8 cellular contexts compared by ENCODE assay signal in genomic region chr12:132429122-132429931, GRCh38.
DNase-seq lines count a peak whose midpoint lies in the region; ATAC-seq and TF ChIP-seq lines count a peak whose summit lies in the region.

No MANE protein-coding gene starts in this region.

- no peak overlapping the region for H3K4me3 ChIP-seq in mammary epithelial cell (replicated peaks in 1 of 3; ENCODE audit: insufficient read depth in 1 of 3, low read depth in 2 of 3, low read length in 3 of 3)

- H3K4me1 ChIP-seq in mammary epithelial cell (ENCODE audit: insufficient read depth, low read length), result peaks cover 25% of the 10 kb centered on the region

- intact Hi-C loops in mammary epithelial cell (cut with micrococcal nuclease), result no loop called here

- H3K27me3 Mint-ChIP-seq in osteocyte (ENCODE audit: unreplicated experiment), result peaks cover 37% of the 10 kb centered on the region

- peak overlapping the region; percentile 23 for H3K4me2 ChIP-seq in mammary epithelial cell (ENCODE audit: insufficient read depth, low read depth, low read length)

- no peaks in the 10 kb centered on the region for H4K20me1 ChIP-seq in mammary epithelial cell (ENCODE audit: insufficient read depth, low read length)

- peak overlapping the region; percentile 44 for H3K27ac Mint-ChIP-seq in osteocyte (ENCODE audit: unreplicated experiment)

- H2AFZ ChIP-seq in mammary epithelial cell (ENCODE audit: low read depth, low read length), result peak overlapping the region; percentile 26

- CTCF ChIA-PET in mammary epithelial cell (lab: Charles Lee; ENCODE audit: low non-redundant PET), result interaction anchor here (0.7 kb wide), 1 partner anchor 131 kb away, joined by 4 read pairs; no protein-coding TSS in a partner anchor

- H3K9ac ChIP-seq in mammary epithelial cell (ENCODE audit: insufficient read depth, low read length), result no peak overlapping the region

- no peak for TF ChIP-seq CTCF in mammary epithelial cell (conservative IDR thresholded peaks at IDR 0.05 in 1 of 2, IDR thresholded peaks at IDR 0.05 in 1 of 2; ENCODE audit: extremely low read depth in 1 of 2, insufficient read depth in 1 of 2, low read depth in 1 of 2, low read length in 2 of 2)
- TF ChIP-seq CTCF in osteocyte (IDR thresholded peaks at IDR 0.05), result no peak

- no peak overlapping the region for H3K27ac ChIP-seq in mammary epithelial cell (ENCODE audit: insufficient read depth, low read depth, low read length)

- no peak for ATAC-seq in HG02970 (IDR thresholded peaks at IDR 0.05; ENCODE audit: low FRiP score, unreplicated experiment)

- in situ Hi-C loops in mammary epithelial cell (cut with MboI; ENCODE audit: low sequenced_read_pairs in 2 of 2), result loop anchor here in 1 of 2 donors (10.0 kb wide), 1 partner anchor 185 kb away; the partner anchor contains the start of genes LRCOL1 and P2RX2

- H3K27me3 ChIP-seq in mammary epithelial cell (ENCODE audit: insufficient read depth, low read length), result peaks cover 8% of the 10 kb centered on the region

- DNase-seq in NCI-H1436 (lab: John Stamatoyannopoulos, UW) (peak; percentile 31), NCI-H1436 treated with DMSO at 0.1 percent for 48 hours (lab: John Stamatoyannopoulos, UW) (no peak), NCI-H2171 treated with DMSO at 0.1 percent for 48 hours (lab: John Stamatoyannopoulos, UW) (peak; percentile 83), mammary epithelial cell (peak; percentile 21), osteocyte (ENCODE audit: extremely low spot score, unreplicated experiment) (no peak), LoVo (ENCODE audit: low spot score) (no peak)
- no peak for DNase-seq in activated CD8-positive, alpha-beta memory T cell treated with anti-CD3 and anti-CD28 coated beads, Interleukin-2, amount 50 U/mL, for 48 hours

- H3K79me2 ChIP-seq in mammary epithelial cell (ENCODE audit: insufficient read depth, low read length), result no peaks in the 10 kb centered on the region

- BruUV-seq in mammary epithelial cell (replicated peaks; lab: Mats Ljungman, UMichigan), result no TSS peak

- 24% methylated on average over 13 of the region's 27 CpGs for WGBS in mammary epithelial cell (ENCODE audit: low coverage, missing lambda C conversion rate)

- dilution Hi-C loops in mammary epithelial cell (cut with HindIII; ENCODE audit: low sequenced_read_pairs), result no loop called here

- peaks cover 18% of the 10 kb centered on the region for H3K4me1 Mint-ChIP-seq in osteocyte (ENCODE audit: unreplicated experiment)

- no peaks in the 10 kb centered on the region for H3K36me3 ChIP-seq in mammary epithelial cell (ENCODE audit: insufficient read depth, low read length)

- no peak overlapping the region for H3K4me3 Mint-ChIP-seq in osteocyte (ENCODE audit: unreplicated experiment)

- peaks cover 5% of the 10 kb centered on the region for H3K9me3 ChIP-seq in mammary epithelial cell (replicated peaks; ENCODE audit: insufficient read depth, low read length)

- no peaks in the 10 kb centered on the region for H3K36me3 Mint-ChIP-seq in osteocyte (ENCODE audit: unreplicated experiment)

- H3K9me3 Mint-ChIP-seq in osteocyte (ENCODE audit: unreplicated experiment), result no peaks in the 10 kb centered on the region

Comparison
In these comparisons a context has a peak if more than half of its experiments do, and no peak if none do; other contexts are left out.
1. DNase-seq: peak in NCI-H1436 (single experiment), NCI-H2171 treated with DMSO at 0.1 percent for 48 hours (single experiment) and mammary epithelial cell (single experiment); none in NCI-H1436 treated with DMSO at 0.1 percent for 48 hours (single experiment), osteocyte (single experiment), activated CD8-positive, alpha-beta memory T cell treated with anti-CD3 and anti-CD28 coated beads, Interleukin-2, amount 50 U/mL, for 48 hours (single experiment) and LoVo (single experiment).